1 cellular context compared by ENCODE assay signal in the genomic region with DNA sequence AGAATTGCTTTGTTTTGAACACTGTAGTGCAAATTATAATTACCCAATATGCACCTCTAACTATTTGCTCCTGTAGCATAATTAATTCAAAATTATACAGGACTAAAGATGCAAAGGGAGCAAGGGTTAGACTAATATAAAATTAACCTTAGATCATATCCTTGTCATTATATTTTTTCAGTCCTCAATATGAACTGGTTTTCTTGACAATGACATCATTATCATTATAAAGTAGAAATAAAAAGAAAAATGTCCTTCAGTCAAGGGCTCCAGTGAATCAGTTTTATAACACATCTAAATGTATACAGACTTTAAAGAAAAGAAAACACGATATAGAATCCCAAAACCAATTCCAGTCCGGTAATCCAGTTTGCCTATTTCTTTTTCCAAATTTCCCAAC.
TF ChIP-seq lines count a peak whose summit lies in the region.

No MANE protein-coding gene starts in this region.

TF ChIP-seq in IMR-90, 13 proteins besides CTCF, POLR2A, EP300 and RAD21:
- TF ChIP-seq CHD1 (IDR thresholded peaks at IDR 0.05; ENCODE audit: low read depth, low read length) (no peak), RCOR1 (IDR thresholded peaks at IDR 0.05; ENCODE audit: insufficient replicate concordance, low read length) (no peak), MAZ (IDR thresholded peaks at IDR 0.05; ENCODE audit: borderline replicate concordance, low read depth, low read length) (no peak), FOS (IDR thresholded peaks at IDR 0.05; ENCODE audit: low read depth, low read length) (no peak), MAFK (IDR thresholded peaks at IDR 0.05; ENCODE audit: low read depth, low read length) (no peak), CEBPB (IDR thresholded peaks at IDR 0.05; ENCODE audit: low read depth, low read length) (no peak), SMC3 (IDR thresholded peaks at IDR 0.05; ENCODE audit: low read depth, low read length) (no peak)
- TF ChIP-seq, protein P1, sequence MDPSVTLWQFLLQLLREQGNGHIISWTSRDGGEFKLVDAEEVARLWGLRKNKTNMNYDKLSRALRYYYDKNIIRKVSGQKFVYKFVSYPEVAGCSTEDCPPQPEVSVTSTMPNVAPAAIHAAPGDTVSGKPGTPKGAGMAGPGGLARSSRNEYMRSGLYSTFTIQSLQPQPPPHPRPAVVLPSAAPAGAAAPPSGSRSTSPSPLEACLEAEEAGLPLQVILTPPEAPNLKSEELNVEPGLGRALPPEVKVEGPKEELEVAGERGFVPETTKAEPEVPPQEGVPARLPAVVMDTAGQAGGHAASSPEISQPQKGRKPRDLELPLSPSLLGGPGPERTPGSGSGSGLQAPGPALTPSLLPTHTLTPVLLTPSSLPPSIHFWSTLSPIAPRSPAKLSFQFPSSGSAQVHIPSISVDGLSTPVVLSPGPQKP (IDR thresholded peaks at IDR 0.05; ENCODE audit: borderline replicate concordance, low read depth, low read length) = no peak
TF ChIP-seq in IMR-90: peak in this region for 0.
